ENCODE assay signal across 16 cellular contexts in the genomic region with DNA sequence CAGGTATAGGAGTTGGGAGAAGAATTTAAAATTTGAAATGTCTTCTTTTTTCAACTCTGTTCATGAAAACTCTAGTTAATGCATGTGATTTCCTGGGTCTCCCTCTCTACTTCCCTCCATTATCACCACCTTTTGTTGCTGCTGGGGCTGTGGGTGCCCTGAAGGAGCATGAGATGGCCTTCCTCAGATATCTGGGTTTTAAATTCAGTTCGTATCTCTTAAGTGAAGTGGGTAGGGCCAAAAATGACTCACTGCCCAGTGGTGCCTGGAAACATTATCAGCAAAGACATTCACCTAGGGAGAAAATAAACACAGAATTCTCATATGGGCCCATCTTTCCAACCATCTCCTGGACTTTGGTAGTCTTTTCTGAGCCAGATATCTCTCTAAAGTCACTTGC.
DNase-seq lines count a peak whose midpoint lies in the region; ATAC-seq and TF ChIP-seq lines count a peak whose summit lies in the region.
"Had no signal": no experiment of that assay in that cellular context is flagged by ENCODE, and none has a peak within 500 bp of the region (broad histone marks: within the 10 kb centered on the region; RNA-seq: fewer than 3 reads in every experiment).

No MANE protein-coding gene starts in this region.

- H3K27me3 ChIP-seq in brain microvascular endothelial cell (replicated peaks), result no peaks in the 10 kb centered on the region
- H3K27me3 ChIP-seq: right lobe of liver, suprapubic skin had no signal

- DNase-seq in GM12864 (ENCODE audit: low read depth), result no peak
- peak; percentile 70 for DNase-seq in LHCN-M2 (ENCODE audit: low read depth)
- peak; percentile 20 for DNase-seq in brain microvascular endothelial cell
- DNase-seq in neural crest cell (ENCODE audit: low read depth, low spot score), result no peak
- no peak for DNase-seq in H4 (ENCODE audit: low spot score)
- no peak for DNase-seq in UCSD-AML1 (lab: John Stamatoyannopoulos, UW; ENCODE audit: unreplicated experiment)
- DNase-seq: activated CD4-positive, CD25-positive, alpha-beta regulatory T cell treated with anti-CD3 and anti-CD28 coated beads, Interleukin-2, amount 50 U/mL, for 72 hours; H7; NCI-H1694; NCI-H774; right lobe of liver; SW 1271 had no signal

- H3K27ac Mint-ChIP-seq in neural crest cell (ENCODE audit: unreplicated experiment), result peak overlapping the region; percentile 51

- no peak overlapping the region for H3K4me3 Mint-ChIP-seq in neural crest cell

- no peak overlapping the region for H3K27ac ChIP-seq in brain microvascular endothelial cell
- H3K27ac ChIP-seq: C4-2B, right lobe of liver, suprapubic skin had no signal

- no peaks in the 10 kb centered on the region for H3K27me3 Mint-ChIP-seq in neural crest cell (ENCODE audit: low read depth)

- in situ Hi-C loops in brain microvascular endothelial cell (cut with HindIII; ENCODE audit: low pct_ligation_motif_present, low sequenced_read_pairs), result no loop called here

- TF ChIP-seq CTCF in GM12864 (IDR thresholded peaks at IDR 0.05; ENCODE audit: low read depth, low read length, missing control alignments), result no peak
- no peak for TF ChIP-seq CTCF in brain microvascular endothelial cell (IDR thresholded peaks at IDR 0.05; ENCODE audit: low read depth, low read length, missing control alignments)
- TF ChIP-seq CTCF in neural crest cell (conservative IDR thresholded peaks at IDR 0.05), result no peak

- H3K4me1 Mint-ChIP-seq in neural crest cell, result peaks cover 53% of the 10 kb centered on the region

- ATAC-seq in GM21786 (IDR thresholded peaks at IDR 0.05; ENCODE audit: unreplicated experiment) (no peak), GM19328 (IDR thresholded peaks at IDR 0.05; ENCODE audit: unreplicated experiment) (no peak)
- ATAC-seq: right lobe of liver had no signal

- H3K4me3 ChIP-seq in GM12864 (ENCODE audit: low read depth, low read length), result peak overlapping the region; percentile 66
- no peak overlapping the region for H3K4me3 ChIP-seq in brain microvascular endothelial cell (ENCODE audit: low read depth, low read length)
- H3K4me3 ChIP-seq: right lobe of liver, suprapubic skin had no signal

- peaks cover 10% of the 10 kb centered on the region for H3K36me3 Mint-ChIP-seq in neural crest cell (ENCODE audit: low read depth)

- H3K9me3 Mint-ChIP-seq in neural crest cell, result peaks cover 12% of the 10 kb centered on the region

- no peaks in the 10 kb centered on the region for H3K36me3 ChIP-seq in brain microvascular endothelial cell (replicated peaks)
- H3K36me3 ChIP-seq: right lobe of liver, suprapubic skin had no signal

Comparison
In these comparisons a context has a peak if more than half of its experiments do, and no peak if none do; other contexts are left out.
1. DNase-seq: peak in LHCN-M2 (single experiment) and brain microvascular endothelial cell (single experiment); none in GM12864 (single experiment), neural crest cell (single experiment), H4 (single experiment) and UCSD-AML1 (single experiment).